ENCODE assay signal across 1 cellular context in the genomic region with DNA sequence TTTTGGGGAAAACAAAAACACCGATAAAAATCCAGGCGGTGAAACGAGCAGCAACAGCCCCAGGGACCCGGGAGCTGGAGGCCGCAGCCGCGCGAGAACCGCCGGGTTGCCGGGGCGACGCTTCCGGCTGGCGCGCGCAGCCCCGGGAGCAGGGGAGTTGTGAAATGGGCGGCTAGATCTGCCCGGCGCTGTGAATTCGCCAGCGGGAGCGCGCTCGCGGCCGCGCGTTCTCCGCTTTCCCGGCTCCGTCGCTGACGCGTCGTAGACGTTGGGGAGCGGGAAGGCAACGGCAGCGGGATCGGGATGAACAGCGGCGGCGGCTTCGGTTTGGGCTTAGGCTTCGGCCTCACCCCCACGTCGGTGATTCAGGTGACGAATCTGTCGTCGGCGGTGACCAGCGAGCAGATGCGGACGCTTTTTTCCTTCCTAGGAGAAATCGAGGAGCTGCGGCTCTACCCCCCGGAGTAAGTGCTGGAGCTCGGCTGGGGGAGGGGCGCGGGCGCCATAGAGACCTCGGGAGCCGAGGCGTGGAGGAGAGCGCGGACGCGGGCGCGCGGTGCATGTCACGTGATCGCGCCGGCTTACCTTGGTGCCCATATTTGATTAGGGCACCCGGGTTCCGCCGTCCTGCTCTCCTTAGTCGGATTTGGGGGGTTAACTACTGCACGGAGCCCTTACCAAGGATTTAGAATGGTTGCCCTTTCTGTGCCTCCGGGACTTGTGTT.
TF ChIP-seq lines count a peak whose summit lies in the region.

A gene with protein sequence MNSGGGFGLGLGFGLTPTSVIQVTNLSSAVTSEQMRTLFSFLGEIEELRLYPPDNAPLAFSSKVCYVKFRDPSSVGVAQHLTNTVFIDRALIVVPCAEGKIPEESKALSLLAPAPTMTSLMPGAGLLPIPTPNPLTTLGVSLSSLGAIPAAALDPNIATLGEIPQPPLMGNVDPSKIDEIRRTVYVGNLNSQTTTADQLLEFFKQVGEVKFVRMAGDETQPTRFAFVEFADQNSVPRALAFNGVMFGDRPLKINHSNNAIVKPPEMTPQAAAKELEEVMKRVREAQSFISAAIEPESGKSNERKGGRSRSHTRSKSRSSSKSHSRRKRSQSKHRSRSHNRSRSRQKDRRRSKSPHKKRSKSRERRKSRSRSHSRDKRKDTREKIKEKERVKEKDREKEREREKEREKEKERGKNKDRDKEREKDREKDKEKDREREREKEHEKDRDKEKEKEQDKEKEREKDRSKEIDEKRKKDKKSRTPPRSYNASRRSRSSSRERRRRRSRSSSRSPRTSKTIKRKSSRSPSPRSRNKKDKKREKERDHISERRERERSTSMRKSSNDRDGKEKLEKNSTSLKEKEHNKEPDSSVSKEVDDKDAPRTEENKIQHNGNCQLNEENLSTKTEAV (plus strand): TSS at position 227 of the 725 bp plus-strand sequence. CDS start 77 bp downstream, at position 304.

TF ChIP-seq in WTC11, 78 proteins besides CTCF, POLR2A, EP300 and RAD21 (continued from another document):
- TF ChIP-seq, protein P1, sequence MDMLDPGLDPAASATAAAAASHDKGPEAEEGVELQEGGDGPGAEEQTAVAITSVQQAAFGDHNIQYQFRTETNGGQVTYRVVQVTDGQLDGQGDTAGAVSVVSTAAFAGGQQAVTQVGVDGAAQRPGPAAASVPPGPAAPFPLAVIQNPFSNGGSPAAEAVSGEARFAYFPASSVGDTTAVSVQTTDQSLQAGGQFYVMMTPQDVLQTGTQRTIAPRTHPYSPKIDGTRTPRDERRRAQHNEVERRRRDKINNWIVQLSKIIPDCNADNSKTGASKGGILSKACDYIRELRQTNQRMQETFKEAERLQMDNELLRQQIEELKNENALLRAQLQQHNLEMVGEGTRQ (CRISPR knock-in tag; IDR thresholded peaks at IDR 0.05) = peak; percentile 95
- TF ChIP-seq KAT7 (CRISPR knock-in tag; IDR thresholded peaks at IDR 0.05; ENCODE audit: borderline replicate concordance) = peak; percentile 65; the same call in 1 of the 2 replicates
- TF ChIP-seq ELF4 (CRISPR knock-in tag; IDR thresholded peaks at IDR 0.05; ENCODE audit: low read depth) = no peak
- TF ChIP-seq, protein P2, sequence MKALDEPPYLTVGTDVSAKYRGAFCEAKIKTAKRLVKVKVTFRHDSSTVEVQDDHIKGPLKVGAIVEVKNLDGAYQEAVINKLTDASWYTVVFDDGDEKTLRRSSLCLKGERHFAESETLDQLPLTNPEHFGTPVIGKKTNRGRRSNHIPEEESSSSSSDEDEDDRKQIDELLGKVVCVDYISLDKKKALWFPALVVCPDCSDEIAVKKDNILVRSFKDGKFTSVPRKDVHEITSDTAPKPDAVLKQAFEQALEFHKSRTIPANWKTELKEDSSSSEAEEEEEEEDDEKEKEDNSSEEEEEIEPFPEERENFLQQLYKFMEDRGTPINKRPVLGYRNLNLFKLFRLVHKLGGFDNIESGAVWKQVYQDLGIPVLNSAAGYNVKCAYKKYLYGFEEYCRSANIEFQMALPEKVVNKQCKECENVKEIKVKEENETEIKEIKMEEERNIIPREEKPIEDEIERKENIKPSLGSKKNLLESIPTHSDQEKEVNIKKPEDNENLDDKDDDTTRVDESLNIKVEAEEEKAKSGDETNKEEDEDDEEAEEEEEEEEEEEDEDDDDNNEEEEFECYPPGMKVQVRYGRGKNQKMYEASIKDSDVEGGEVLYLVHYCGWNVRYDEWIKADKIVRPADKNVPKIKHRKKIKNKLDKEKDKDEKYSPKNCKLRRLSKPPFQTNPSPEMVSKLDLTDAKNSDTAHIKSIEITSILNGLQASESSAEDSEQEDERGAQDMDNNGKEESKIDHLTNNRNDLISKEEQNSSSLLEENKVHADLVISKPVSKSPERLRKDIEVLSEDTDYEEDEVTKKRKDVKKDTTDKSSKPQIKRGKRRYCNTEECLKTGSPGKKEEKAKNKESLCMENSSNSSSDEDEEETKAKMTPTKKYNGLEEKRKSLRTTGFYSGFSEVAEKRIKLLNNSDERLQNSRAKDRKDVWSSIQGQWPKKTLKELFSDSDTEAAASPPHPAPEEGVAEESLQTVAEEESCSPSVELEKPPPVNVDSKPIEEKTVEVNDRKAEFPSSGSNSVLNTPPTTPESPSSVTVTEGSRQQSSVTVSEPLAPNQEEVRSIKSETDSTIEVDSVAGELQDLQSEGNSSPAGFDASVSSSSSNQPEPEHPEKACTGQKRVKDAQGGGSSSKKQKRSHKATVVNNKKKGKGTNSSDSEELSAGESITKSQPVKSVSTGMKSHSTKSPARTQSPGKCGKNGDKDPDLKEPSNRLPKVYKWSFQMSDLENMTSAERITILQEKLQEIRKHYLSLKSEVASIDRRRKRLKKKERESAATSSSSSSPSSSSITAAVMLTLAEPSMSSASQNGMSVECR (CRISPR knock-in tag; IDR thresholded peaks at IDR 0.05; ENCODE audit: borderline replicate concordance) = peak; percentile 51; the same call in 1 of the 2 replicates
- TF ChIP-seq, protein P3, sequence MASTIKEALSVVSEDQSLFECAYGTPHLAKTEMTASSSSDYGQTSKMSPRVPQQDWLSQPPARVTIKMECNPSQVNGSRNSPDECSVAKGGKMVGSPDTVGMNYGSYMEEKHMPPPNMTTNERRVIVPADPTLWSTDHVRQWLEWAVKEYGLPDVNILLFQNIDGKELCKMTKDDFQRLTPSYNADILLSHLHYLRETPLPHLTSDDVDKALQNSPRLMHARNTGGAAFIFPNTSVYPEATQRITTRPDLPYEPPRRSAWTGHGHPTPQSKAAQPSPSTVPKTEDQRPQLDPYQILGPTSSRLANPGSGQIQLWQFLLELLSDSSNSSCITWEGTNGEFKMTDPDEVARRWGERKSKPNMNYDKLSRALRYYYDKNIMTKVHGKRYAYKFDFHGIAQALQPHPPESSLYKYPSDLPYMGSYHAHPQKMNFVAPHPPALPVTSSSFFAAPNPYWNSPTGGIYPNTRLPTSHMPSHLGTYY (CRISPR knock-in tag; IDR thresholded peaks at IDR 0.05) = 0 out of 2 replicates have a peak, but pooled peaks have one; percentile 72
- TF ChIP-seq, protein P4, sequence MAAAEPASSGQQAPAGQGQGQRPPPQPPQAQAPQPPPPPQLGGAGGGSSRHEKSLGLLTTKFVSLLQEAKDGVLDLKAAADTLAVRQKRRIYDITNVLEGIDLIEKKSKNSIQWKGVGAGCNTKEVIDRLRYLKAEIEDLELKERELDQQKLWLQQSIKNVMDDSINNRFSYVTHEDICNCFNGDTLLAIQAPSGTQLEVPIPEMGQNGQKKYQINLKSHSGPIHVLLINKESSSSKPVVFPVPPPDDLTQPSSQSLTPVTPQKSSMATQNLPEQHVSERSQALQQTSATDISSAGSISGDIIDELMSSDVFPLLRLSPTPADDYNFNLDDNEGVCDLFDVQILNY (CRISPR knock-in tag; IDR thresholded peaks at IDR 0.05) = peak; percentile 75
- TF ChIP-seq ZNF416 (CRISPR knock-in tag; IDR thresholded peaks at IDR 0.05) = peak; percentile 32; the same call in 1 of the 2 replicates
- TF ChIP-seq TEAD1 (CRISPR knock-in tag; IDR thresholded peaks at IDR 0.05) = 0 out of 2 replicates have a peak, but pooled peaks have one; percentile 36
- TF ChIP-seq CREM (CRISPR knock-in tag; IDR thresholded peaks at IDR 0.05) = peak; percentile 41; the same call in 1 of the 2 replicates
- TF ChIP-seq, protein P5, sequence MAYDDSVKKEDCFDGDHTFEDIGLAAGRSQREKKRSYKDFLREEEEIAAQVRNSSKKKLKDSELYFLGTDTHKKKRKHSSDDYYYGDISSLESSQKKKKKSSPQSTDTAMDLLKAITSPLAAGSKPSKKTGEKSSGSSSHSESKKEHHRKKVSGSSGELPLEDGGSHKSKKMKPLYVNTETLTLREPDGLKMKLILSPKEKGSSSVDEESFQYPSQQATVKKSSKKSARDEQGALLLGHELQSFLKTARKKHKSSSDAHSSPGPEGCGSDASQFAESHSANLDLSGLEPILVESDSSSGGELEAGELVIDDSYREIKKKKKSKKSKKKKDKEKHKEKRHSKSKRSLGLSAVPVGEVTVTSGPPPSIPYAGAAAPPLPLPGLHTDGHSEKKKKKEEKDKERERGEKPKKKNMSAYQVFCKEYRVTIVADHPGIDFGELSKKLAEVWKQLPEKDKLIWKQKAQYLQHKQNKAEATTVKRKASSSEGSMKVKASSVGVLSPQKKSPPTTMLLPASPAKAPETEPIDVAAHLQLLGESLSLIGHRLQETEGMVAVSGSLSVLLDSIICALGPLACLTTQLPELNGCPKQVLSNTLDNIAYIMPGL (CRISPR knock-in tag; IDR thresholded peaks at IDR 0.05) = peak; percentile 88
- peak; percentile 29; the same call in 1 of the 2 replicates for TF ChIP-seq ZNF232 (CRISPR knock-in tag; IDR thresholded peaks at IDR 0.05)
- TF ChIP-seq, protein P6, sequence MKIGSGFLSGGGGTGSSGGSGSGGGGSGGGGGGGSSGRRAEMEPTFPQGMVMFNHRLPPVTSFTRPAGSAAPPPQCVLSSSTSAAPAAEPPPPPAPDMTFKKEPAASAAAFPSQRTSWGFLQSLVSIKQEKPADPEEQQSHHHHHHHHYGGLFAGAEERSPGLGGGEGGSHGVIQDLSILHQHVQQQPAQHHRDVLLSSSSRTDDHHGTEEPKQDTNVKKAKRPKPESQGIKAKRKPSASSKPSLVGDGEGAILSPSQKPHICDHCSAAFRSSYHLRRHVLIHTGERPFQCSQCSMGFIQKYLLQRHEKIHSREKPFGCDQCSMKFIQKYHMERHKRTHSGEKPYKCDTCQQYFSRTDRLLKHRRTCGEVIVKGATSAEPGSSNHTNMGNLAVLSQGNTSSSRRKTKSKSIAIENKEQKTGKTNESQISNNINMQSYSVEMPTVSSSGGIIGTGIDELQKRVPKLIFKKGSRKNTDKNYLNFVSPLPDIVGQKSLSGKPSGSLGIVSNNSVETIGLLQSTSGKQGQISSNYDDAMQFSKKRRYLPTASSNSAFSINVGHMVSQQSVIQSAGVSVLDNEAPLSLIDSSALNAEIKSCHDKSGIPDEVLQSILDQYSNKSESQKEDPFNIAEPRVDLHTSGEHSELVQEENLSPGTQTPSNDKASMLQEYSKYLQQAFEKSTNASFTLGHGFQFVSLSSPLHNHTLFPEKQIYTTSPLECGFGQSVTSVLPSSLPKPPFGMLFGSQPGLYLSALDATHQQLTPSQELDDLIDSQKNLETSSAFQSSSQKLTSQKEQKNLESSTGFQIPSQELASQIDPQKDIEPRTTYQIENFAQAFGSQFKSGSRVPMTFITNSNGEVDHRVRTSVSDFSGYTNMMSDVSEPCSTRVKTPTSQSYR (CRISPR knock-in tag; IDR thresholded peaks at IDR 0.05) = peak; percentile 80; the same call in 1 of the 2 replicates
- TF ChIP-seq, protein P7, sequence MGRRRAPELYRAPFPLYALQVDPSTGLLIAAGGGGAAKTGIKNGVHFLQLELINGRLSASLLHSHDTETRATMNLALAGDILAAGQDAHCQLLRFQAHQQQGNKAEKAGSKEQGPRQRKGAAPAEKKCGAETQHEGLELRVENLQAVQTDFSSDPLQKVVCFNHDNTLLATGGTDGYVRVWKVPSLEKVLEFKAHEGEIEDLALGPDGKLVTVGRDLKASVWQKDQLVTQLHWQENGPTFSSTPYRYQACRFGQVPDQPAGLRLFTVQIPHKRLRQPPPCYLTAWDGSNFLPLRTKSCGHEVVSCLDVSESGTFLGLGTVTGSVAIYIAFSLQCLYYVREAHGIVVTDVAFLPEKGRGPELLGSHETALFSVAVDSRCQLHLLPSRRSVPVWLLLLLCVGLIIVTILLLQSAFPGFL (CRISPR knock-in tag; IDR thresholded peaks at IDR 0.05; ENCODE audit: borderline replicate concordance) = 0 out of 2 replicates have a peak, but pooled peaks have one; percentile 60
- TF ChIP-seq, protein P8, sequence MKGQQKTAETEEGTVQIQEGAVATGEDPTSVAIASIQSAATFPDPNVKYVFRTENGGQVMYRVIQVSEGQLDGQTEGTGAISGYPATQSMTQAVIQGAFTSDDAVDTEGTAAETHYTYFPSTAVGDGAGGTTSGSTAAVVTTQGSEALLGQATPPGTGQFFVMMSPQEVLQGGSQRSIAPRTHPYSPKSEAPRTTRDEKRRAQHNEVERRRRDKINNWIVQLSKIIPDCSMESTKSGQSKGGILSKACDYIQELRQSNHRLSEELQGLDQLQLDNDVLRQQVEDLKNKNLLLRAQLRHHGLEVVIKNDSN (CRISPR knock-in tag; IDR thresholded peaks at IDR 0.05) = peak; percentile 94
- TF ChIP-seq TP53 (CRISPR knock-in tag; IDR thresholded peaks at IDR 0.05) = no peak
- TF ChIP-seq, protein P9, sequence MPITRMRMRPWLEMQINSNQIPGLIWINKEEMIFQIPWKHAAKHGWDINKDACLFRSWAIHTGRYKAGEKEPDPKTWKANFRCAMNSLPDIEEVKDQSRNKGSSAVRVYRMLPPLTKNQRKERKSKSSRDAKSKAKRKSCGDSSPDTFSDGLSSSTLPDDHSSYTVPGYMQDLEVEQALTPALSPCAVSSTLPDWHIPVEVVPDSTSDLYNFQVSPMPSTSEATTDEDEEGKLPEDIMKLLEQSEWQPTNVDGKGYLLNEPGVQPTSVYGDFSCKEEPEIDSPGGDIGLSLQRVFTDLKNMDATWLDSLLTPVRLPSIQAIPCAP (CRISPR knock-in tag; IDR thresholded peaks at IDR 0.05) = 0 out of 2 replicates have a peak, but pooled peaks have one; percentile 35
- peak; percentile 6; the same call in 1 of the 2 replicates for TF ChIP-seq HMGA2 (CRISPR knock-in tag; IDR thresholded peaks at IDR 0.05)
